ENCODE assay signal across 9 cellular contexts in the genomic region with DNA sequence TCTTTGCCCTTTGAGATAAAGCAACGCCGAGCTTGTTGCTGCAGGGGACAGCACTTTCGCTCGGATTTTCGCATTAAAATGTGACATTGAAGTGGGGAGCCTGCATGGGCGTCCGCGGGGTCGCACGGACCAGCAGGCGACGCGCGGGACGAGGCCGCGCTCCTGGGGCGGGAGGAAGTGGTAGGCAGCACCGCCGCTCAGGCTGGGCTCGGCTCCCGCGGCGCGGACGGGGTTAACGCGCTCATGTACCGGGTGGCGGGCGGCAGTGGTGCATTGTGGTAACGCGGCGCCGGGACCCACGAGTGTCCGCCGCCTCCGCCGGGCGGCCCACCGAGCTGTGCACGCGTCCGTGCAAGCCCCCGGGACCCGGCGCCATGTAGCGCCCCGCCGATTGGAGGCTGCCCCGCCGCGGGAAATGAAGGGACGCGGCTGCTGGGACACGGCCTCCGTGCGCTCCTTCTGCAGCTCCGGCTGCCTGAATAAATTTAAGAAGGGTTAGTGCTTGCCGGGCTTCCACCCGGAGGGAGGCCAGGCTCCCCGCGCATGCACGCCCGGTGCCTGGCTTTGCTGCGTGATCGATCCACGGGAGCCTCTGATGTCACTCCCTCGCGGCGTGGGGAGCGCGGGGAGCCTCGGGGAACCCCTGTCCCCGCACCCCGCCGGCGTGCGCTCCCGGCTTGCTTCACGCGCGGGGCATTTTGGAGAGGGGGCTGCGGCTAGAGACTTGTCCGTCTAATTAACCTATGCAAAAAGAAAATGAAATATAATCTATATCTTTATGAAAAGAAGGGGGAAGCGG.
DNase-seq lines count a peak whose midpoint lies in the region; ATAC-seq and TF ChIP-seq lines count a peak whose summit lies in the region.
"Had no signal": no experiment of that assay in that cellular context is flagged by ENCODE, and none has a peak within 500 bp of the region (broad histone marks: within the 10 kb centered on the region; RNA-seq: fewer than 3 reads in every experiment).

No MANE protein-coding gene starts in this region.

- H3K36me3 ChIP-seq in liver (ENCODE audit: control insufficient read depth in 4 of 4, insufficient read depth in 3 of 4, low read depth in 1 of 4, low read length in 3 of 4) (no peaks in the 10 kb centered on the region), urinary bladder (ENCODE audit: insufficient read depth) (no peaks in the 10 kb centered on the region)

- TF ChIP-seq CTCF in coronary artery (IDR thresholded peaks at IDR 0.05) (no peak), liver (IDR thresholded peaks at IDR 0.05; ENCODE audit: low read depth, low read length, missing input control) (no peak)

- no peak overlapping the region for H3K27ac ChIP-seq in coronary artery
- no peak overlapping the region for H3K27ac ChIP-seq in liver (ENCODE audit: low read depth in 1 of 2, low read length in 2 of 2)
- H3K27ac ChIP-seq in urinary bladder (ENCODE audit: low read depth): no peak overlapping the region

- H3K4me3 ChIP-seq in coronary artery: peak overlapping the region; percentile 64
- H3K4me3 ChIP-seq in liver (ENCODE audit: low read depth in 1 of 3, low read length in 3 of 3): peak overlapping the region in 2 of 3 donors; percentile 45 to 53
- H3K4me3 ChIP-seq in urinary bladder (ENCODE audit: low read depth, low read length): peak overlapping the region; percentile 19

- peaks cover 4 to 13% (median 8%) of the 10 kb centered on the region in 4 donors for H3K4me1 ChIP-seq in liver (ENCODE audit: control insufficient read depth in 4 of 4, insufficient read depth in 4 of 4, low read length in 3 of 4)
- peaks cover 2% of the 10 kb centered on the region for H3K4me1 ChIP-seq in urinary bladder (ENCODE audit: insufficient read depth)

- DNase-seq in Right ventricle myocardium inferior (ENCODE audit: missing footprints) (no peak), cardiac septum (ENCODE audit: low spot score) (no peak), coronary artery (ENCODE audit: low spot score) (peak; percentile 24), NCI-H2081 (lab: John Stamatoyannopoulos, UW) (no peak)
- DNase-seq: naive B cell had no signal

- H3K9me3 ChIP-seq in liver (ENCODE audit: control insufficient read depth in 4 of 4, low read length in 3 of 4): no peaks in the 10 kb centered on the region

- H3K9ac ChIP-seq in liver (ENCODE audit: low read depth in 1 of 2, low read length in 2 of 2): no peak overlapping the region

- no peak for TF ChIP-seq RAD21 in liver (IDR thresholded peaks at IDR 0.05)

- ATAC-seq in Right ventricle myocardium inferior (peak; percentile 34), GM19397 (IDR thresholded peaks at IDR 0.05; ENCODE audit: unreplicated experiment) (no peak), GM21423 (IDR thresholded peaks at IDR 0.05; ENCODE audit: unreplicated experiment) (no peak)

- intact Hi-C loops in Right ventricle myocardium inferior (cut with DNase I) (no loop called here), cardiac septum (cut with DNase I) (no loop called here)

- peaks cover 0 to 3% (median 1%) of the 10 kb centered on the region in 4 donors for H3K27me3 ChIP-seq in liver (ENCODE audit: control insufficient read depth in 4 of 4, insufficient read depth in 4 of 4, low read length in 3 of 4)

- 4% methylated on average over 87 of the region's 87 CpGs for WGBS in liver
- WGBS in urinary bladder: 3% methylated on average over 87 of the region's 87 CpGs

TF ChIP-seq in liver, 16 proteins besides CTCF, POLR2A, EP300 and RAD21:
- TF ChIP-seq, protein P1, sequence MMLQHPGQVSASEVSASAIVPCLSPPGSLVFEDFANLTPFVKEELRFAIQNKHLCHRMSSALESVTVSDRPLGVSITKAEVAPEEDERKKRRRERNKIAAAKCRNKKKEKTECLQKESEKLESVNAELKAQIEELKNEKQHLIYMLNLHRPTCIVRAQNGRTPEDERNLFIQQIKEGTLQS (IDR thresholded peaks at IDR 0.05): no peak
- TF ChIP-seq JUND (IDR thresholded peaks at IDR 0.05) (no peak), GABPA (IDR thresholded peaks at IDR 0.05 in 1 of 2, conservative IDR thresholded peaks at IDR 0.05 in 1 of 2) (no peak), HNF4G (IDR thresholded peaks at IDR 0.05) (no peak), FOXA2 (IDR thresholded peaks at IDR 0.05) (no peak), NR2F2 (IDR thresholded peaks at IDR 0.05) (no peak), TAF1 (conservative IDR thresholded peaks at IDR 0.05) (no peak), EGR1 (IDR thresholded peaks at IDR 0.05; ENCODE audit: low read depth in 2 of 2) (no peak), YY1 (IDR thresholded peaks at IDR 0.05) (no peak), RXRA (IDR thresholded peaks at IDR 0.05) (no peak), SP1 (IDR thresholded peaks at IDR 0.05) (no peak), HNF4A (conservative IDR thresholded peaks at IDR 0.05) (no peak), FOXA1 (IDR thresholded peaks at IDR 0.05) (no peak)
- TF ChIP-seq, protein P2, sequence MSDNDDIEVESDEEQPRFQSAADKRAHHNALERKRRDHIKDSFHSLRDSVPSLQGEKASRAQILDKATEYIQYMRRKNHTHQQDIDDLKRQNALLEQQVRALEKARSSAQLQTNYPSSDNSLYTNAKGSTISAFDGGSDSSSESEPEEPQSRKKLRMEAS (IDR thresholded peaks at IDR 0.05): no peak
- TF ChIP-seq, protein P3, sequence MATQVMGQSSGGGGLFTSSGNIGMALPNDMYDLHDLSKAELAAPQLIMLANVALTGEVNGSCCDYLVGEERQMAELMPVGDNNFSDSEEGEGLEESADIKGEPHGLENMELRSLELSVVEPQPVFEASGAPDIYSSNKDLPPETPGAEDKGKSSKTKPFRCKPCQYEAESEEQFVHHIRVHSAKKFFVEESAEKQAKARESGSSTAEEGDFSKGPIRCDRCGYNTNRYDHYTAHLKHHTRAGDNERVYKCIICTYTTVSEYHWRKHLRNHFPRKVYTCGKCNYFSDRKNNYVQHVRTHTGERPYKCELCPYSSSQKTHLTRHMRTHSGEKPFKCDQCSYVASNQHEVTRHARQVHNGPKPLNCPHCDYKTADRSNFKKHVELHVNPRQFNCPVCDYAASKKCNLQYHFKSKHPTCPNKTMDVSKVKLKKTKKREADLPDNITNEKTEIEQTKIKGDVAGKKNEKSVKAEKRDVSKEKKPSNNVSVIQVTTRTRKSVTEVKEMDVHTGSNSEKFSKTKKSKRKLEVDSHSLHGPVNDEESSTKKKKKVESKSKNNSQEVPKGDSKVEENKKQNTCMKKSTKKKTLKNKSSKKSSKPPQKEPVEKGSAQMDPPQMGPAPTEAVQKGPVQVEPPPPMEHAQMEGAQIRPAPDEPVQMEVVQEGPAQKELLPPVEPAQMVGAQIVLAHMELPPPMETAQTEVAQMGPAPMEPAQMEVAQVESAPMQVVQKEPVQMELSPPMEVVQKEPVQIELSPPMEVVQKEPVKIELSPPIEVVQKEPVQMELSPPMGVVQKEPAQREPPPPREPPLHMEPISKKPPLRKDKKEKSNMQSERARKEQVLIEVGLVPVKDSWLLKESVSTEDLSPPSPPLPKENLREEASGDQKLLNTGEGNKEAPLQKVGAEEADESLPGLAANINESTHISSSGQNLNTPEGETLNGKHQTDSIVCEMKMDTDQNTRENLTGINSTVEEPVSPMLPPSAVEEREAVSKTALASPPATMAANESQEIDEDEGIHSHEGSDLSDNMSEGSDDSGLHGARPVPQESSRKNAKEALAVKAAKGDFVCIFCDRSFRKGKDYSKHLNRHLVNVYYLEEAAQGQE (IDR thresholded peaks at IDR 0.05): no peak
- TF ChIP-seq, protein P4, sequence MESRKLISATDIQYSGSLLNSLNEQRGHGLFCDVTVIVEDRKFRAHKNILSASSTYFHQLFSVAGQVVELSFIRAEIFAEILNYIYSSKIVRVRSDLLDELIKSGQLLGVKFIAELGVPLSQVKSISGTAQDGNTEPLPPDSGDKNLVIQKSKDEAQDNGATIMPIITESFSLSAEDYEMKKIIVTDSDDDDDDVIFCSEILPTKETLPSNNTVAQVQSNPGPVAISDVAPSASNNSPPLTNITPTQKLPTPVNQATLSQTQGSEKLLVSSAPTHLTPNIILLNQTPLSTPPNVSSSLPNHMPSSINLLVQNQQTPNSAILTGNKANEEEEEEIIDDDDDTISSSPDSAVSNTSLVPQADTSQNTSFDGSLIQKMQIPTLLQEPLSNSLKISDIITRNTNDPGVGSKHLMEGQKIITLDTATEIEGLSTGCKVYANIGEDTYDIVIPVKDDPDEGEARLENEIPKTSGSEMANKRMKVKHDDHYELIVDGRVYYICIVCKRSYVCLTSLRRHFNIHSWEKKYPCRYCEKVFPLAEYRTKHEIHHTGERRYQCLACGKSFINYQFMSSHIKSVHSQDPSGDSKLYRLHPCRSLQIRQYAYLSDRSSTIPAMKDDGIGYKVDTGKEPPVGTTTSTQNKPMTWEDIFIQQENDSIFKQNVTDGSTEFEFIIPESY (IDR thresholded peaks at IDR 0.05): no peak
